Comparison of ENCODE assay signal across 17 cellular contexts in genomic region chr16:49837673-49838360, GRCh38. TPM values are rescaled to one million over a fixed set of nuclear protein-coding genes. Genes with fewer than 3 reads are reported as not detected.
A peak's percentile ranks its signal among the peaks of the same experiment; 100 is the strongest.
DNase-seq lines count a peak whose midpoint lies in the region; ATAC-seq, FAIRE-seq and TF ChIP-seq lines count a peak whose summit lies in the region.
"Had no signal": no experiment of that assay in that cellular context is flagged by ENCODE, and none has a peak within 500 bp of the region (broad histone marks: within the 10 kb centered on the region; RNA-seq: fewer than 3 reads in every experiment).

No MANE protein-coding gene starts in this region.

- H4K20me1 ChIP-seq in BLaER1 (no peaks in the 10 kb centered on the region), astrocyte (ENCODE audit: insufficient read depth, low read length) (peaks cover 9% of the 10 kb centered on the region)

- FAIRE-seq in astrocyte (lab: Jason Lieb, UNC) (no peak), small intestine (lab: Jason Lieb, UNC) (no peak)

- no peak overlapping the region for H3K27ac Mint-ChIP-seq in astrocyte (ENCODE audit: unreplicated experiment)
- H3K27ac Mint-ChIP-seq: activated B cell treated with CpG ODN at 0.5 μM for 24 hours; activated naive CD8-positive, alpha-beta T cell treated with anti-CD3 and anti-CD28 coated beads for 36 hours had no signal

- H3K27ac ChIP-seq in BLaER1 (peak overlapping the region; percentile 99), astrocyte (ENCODE audit: low read depth, low read length) (no peak overlapping the region), prostate gland (peak overlapping the region; percentile 40 to 66), small intestine (ENCODE audit: low read depth in 1 of 2, low read length in 1 of 2) (peak overlapping the region in 1 of 2 donors; percentile 58)

- peaks cover 6% of the 10 kb centered on the region for H3K27me3 Mint-ChIP-seq in astrocyte (ENCODE audit: low read depth, unreplicated experiment)

- ATAC-seq in GM21381 (IDR thresholded peaks at IDR 0.05; ENCODE audit: unreplicated experiment) = no peak

- H3K9me3 Mint-ChIP-seq in astrocyte (ENCODE audit: unreplicated experiment) = no peaks in the 10 kb centered on the region
- H3K9me3 Mint-ChIP-seq: activated B cell treated with CpG ODN at 0.5 μM for 24 hours; activated naive CD8-positive, alpha-beta T cell treated with anti-CD3 and anti-CD28 coated beads for 36 hours had no signal

- H3K27me3 ChIP-seq in BLaER1 (no peaks in the 10 kb centered on the region), astrocyte (ENCODE audit: insufficient read depth, low read length) (no peaks in the 10 kb centered on the region), iPS-15b (ENCODE audit: control insufficient read depth, insufficient read depth, low read length) (no peaks in the 10 kb centered on the region), prostate gland (replicated peaks; ENCODE audit: insufficient read depth) (no peaks in the 10 kb centered on the region), small intestine (ENCODE audit: control insufficient read depth in 2 of 2, insufficient read depth in 2 of 2, low read length in 2 of 2) (peaks cover 0 to 5% of the 10 kb centered on the region in 2 donors)

- peak overlapping the region; percentile 64 for H3K4me3 ChIP-seq in BLaER1
- H3K4me3 ChIP-seq in astrocyte (ENCODE audit: insufficient read depth, low read depth, low read length) = no peak overlapping the region
- H3K4me3 ChIP-seq in iPS-15b (ENCODE audit: low read depth, low read length) = peak overlapping the region; percentile 19
- H3K4me3 ChIP-seq in prostate gland = no peak overlapping the region
- no peak overlapping the region for H3K4me3 ChIP-seq in small intestine (ENCODE audit: low read depth in 1 of 2, low read length in 2 of 2)
- H3K4me3 ChIP-seq: mucosa of descending colon had no signal

- peak overlapping the region; percentile 30 for H3K4me3 Mint-ChIP-seq in astrocyte (ENCODE audit: unreplicated experiment)
- H3K4me3 Mint-ChIP-seq: activated B cell treated with CpG ODN at 0.5 μM for 24 hours; activated naive CD8-positive, alpha-beta T cell treated with anti-CD3 and anti-CD28 coated beads for 36 hours had no signal

- TF ChIP-seq POLR2A in prostate gland (IDR thresholded peaks at IDR 0.05) = no peak

- no peaks in the 10 kb centered on the region for H3K79me2 ChIP-seq in astrocyte (ENCODE audit: insufficient read depth, low read length)

- peaks cover 18% of the 10 kb centered on the region for H3K4me1 Mint-ChIP-seq in astrocyte (ENCODE audit: low read depth, unreplicated experiment)
- H3K4me1 Mint-ChIP-seq: activated naive CD8-positive, alpha-beta T cell treated with anti-CD3 and anti-CD28 coated beads for 36 hours had no signal

- intact Hi-C loops in prostate gland (cut with DNase I) = loop anchor here (10.0 kb wide), 1 partner anchor 103 kb away; no protein-coding TSS in a partner anchor

- 80% methylated on average over 16 of the region's 16 CpGs for WGBS in prostate gland
- WGBS in small intestine, 3 donors = 77 to 83% (median 80%) methylated on average over 16 of the region's 16 CpGs

- no peaks in the 10 kb centered on the region for H3K9me3 ChIP-seq in BLaER1
- no peaks in the 10 kb centered on the region for H3K9me3 ChIP-seq in astrocyte (ENCODE audit: insufficient read depth, low read depth, low read length)
- H3K9me3 ChIP-seq in iPS-15b (ENCODE audit: control insufficient read depth, insufficient read depth, low read length) = no peaks in the 10 kb centered on the region
- H3K9me3 ChIP-seq in prostate gland = no peaks in the 10 kb centered on the region
- no peaks in the 10 kb centered on the region for H3K9me3 ChIP-seq in small intestine (ENCODE audit: control insufficient read depth, low read depth)
- H3K9me3 ChIP-seq: mucosa of descending colon had no signal

- no peaks in the 10 kb centered on the region for H3K36me3 ChIP-seq in BLaER1
- no peaks in the 10 kb centered on the region for H3K36me3 ChIP-seq in astrocyte (ENCODE audit: insufficient read depth, low read length)
- peaks cover 3% of the 10 kb centered on the region for H3K36me3 ChIP-seq in iPS-15b (ENCODE audit: control insufficient read depth, insufficient read depth, low read length)
- no peaks in the 10 kb centered on the region for H3K36me3 ChIP-seq in prostate gland
- H3K36me3 ChIP-seq in small intestine (ENCODE audit: control insufficient read depth in 2 of 2, insufficient read depth in 2 of 2, low read length in 2 of 2) = no peaks in the 10 kb centered on the region

- peak overlapping the region; percentile 71 for H2AFZ ChIP-seq in astrocyte (ENCODE audit: low read depth, low read length)

- peaks cover 91% of the 10 kb centered on the region for H3K4me1 ChIP-seq in BLaER1
- H3K4me1 ChIP-seq in astrocyte (ENCODE audit: insufficient read depth, low read length) = peaks cover 16% of the 10 kb centered on the region
- H3K4me1 ChIP-seq in iPS-15b (ENCODE audit: control insufficient read depth, insufficient read depth, low read length) = peaks cover 45% of the 10 kb centered on the region
- peaks cover 6% of the 10 kb centered on the region for H3K4me1 ChIP-seq in prostate gland (replicated peaks)
- H3K4me1 ChIP-seq in small intestine (ENCODE audit: control insufficient read depth in 2 of 2, insufficient read depth in 1 of 2, low read depth in 1 of 2, low read length in 1 of 2) = no peaks in the 10 kb centered on the region

- peak overlapping the region; percentile 93 for H3K9ac ChIP-seq in BLaER1
- H3K9ac ChIP-seq in astrocyte (ENCODE audit: low read length) = no peak overlapping the region
- no peak overlapping the region for H3K9ac ChIP-seq in iPS-15b (ENCODE audit: low read depth, low read length)

- TF ChIP-seq CTCF in astrocyte (IDR thresholded peaks at IDR 0.05; ENCODE audit: insufficient read depth, low read depth, low read length) (no peak), prostate gland (IDR thresholded peaks at IDR 0.05) (no peak)

- no peak for DNase-seq in astrocyte (ENCODE audit: low read depth)
- no peak for DNase-seq in prostate gland (ENCODE audit: low spot score)
- DNase-seq in small intestine = no peak
- no peak for DNase-seq in Kasumi-1 (lab: John Stamatoyannopoulos, UW)
- no peak for DNase-seq in activated CD4-positive, alpha-beta T cell treated with anti-CD3 and anti-CD28 coated beads for 48 hours
- DNase-seq: activated B cell treated with CpG ODN at 0.5 μM for 24 hours; activated CD8-positive, alpha-beta memory T cell treated with anti-CD3 and anti-CD28 coated beads, Interleukin-2, amount 50 U/mL, for 4 hours; activated naive CD8-positive, alpha-beta T cell treated with anti-CD3 and anti-CD28 coated beads for 36 hours; GDM1; mucosa of descending colon; NCI-H1105 treated with DMSO at 0.1 percent for 48 hours; NCI-H345; stimulated activated naive CD4-positive, alpha-beta T cell had no signal

- peaks cover 5% of the 10 kb centered on the region for H3K36me3 Mint-ChIP-seq in astrocyte (ENCODE audit: low read depth, unreplicated experiment)
- H3K36me3 Mint-ChIP-seq: activated naive CD8-positive, alpha-beta T cell treated with anti-CD3 and anti-CD28 coated beads for 36 hours had no signal

- H3K4me2 ChIP-seq in BLaER1 (peak overlapping the region; percentile 99), astrocyte (ENCODE audit: low read length) (peak overlapping the region; percentile 77)

RNA-seq across cellular contexts. Expression of gene ZNF423, which starts 18.1 kb away (rescaled TPM):
- total RNA-seq in astrocyte (10.6 and 12.4 TPM in 2 replicates), prostate gland (10 to 100 TPM in 1 of 2 donors, 1 to 10 TPM in 1; 6.1 to 22.7 TPM)
- 1 to 10 TPM in 1 of 3 donors, under 1 TPM in 1, not detected in 1; 0.54 to 2.9 TPM for polyA plus RNA-seq in small intestine
- total RNA-seq: activated B cell treated with CpG ODN at 0.5 μM for 24 hours; activated naive CD8-positive, alpha-beta T cell treated with anti-CD3 and anti-CD28 coated beads for 36 hours; HT1080 had no signal

Comparison
In these comparisons a context has a peak if more than half of its experiments do, and no peak if none do; other contexts are left out.
1. H3K4me3 ChIP-seq: peak in BLaER1 (single experiment) and iPS-15b (single experiment); none in astrocyte (single experiment), prostate gland (0 of 2) and small intestine (0 of 2).